In the genomic region with DNA sequence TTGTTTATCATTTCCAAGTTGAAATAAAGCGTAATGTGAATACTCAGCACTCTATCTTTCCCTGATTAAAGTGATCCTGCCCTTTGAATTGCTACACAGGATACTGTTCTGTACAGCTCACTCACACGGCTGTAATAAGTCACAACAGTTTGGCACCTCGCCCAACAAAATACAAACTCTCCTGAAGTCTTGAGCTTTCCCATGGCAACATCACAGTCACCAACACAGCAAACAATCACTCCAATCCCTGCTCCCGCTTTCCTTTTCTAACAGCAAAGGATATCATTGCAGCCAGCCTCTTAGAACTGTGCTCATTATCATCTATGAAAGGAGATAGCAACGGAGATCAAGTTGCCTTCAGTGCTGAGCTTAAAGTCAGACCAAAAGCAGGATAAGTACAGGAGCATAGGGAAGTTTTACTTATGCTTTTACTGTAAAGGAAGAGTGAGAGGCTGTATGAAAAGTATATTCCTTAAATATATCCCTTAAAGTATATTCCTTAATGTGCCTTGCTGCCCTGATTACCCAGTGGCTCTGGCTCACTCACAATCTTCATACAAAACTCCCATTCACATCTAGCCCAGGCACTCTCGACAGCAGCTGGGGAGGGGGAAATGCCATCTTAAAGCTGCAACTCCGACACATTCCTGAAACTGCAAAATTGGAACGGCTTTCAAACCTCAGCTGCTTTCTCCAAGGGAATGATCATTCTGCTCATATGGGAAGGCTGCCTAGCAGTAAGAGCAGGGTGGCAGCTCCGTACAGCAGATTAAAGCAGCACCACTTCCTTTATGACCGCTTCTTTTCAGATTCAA, we compare ENCODE assay signal across 8 cellular contexts. TPM values are rescaled to one million over a fixed set of nuclear protein-coding genes. Genes with fewer than 3 reads are reported as not detected.
DNase-seq lines count a peak whose midpoint lies in the region; ATAC-seq, FAIRE-seq and TF ChIP-seq lines count a peak whose summit lies in the region.

No MANE protein-coding gene starts in this region.

- ATAC-seq in heart left ventricle: peak; percentile 90 to 97 (median 94)
- peak; percentile 88 to 97 (median 96) for ATAC-seq in pancreas

- intact Hi-C loops in heart left ventricle (cut with DNase I): loop anchor here in 3 of 10 donors (2.0 to 10.0 kb wide), 3 partner anchors 35 to 52 kb away; a partner anchor contains a TSS
- intact Hi-C loops in pancreas (cut with DNase I): no loop called here

- peaks cover 9 to 96% (median 54%) of the 10 kb centered on the region in 12 donors for H3K4me1 ChIP-seq in heart left ventricle
- H3K4me1 ChIP-seq in pancreas: peaks cover 14 to 51% (median 17%) of the 10 kb centered on the region in 3 donors

- H3K27me3 ChIP-seq in heart left ventricle (no peaks in the 10 kb centered on the region), pancreas (no peaks in the 10 kb centered on the region)

- FAIRE-seq in pancreas (lab: Jason Lieb, UNC): peak; percentile 87

- TF ChIP-seq CTCF in heart left ventricle (IDR thresholded peaks at IDR 0.05) (no peak), pancreas (IDR thresholded peaks at IDR 0.05) (no peak)

- 13 to 18% (median 13%) methylated on average over 10 of the region's 10 CpGs for WGBS in adipose tissue, 3 donors
- WGBS in heart left ventricle, 4 donors: 4 to 10% (median 6%) methylated on average over 10 of the region's 10 CpGs
- 13 to 17% methylated on average over 10 of the region's 10 CpGs for WGBS in pancreas, 2 donors

- no peaks in the 10 kb centered on the region for H3K36me3 ChIP-seq in heart left ventricle
- H3K36me3 ChIP-seq in pancreas: no peaks in the 10 kb centered on the region

- H3K4me3 ChIP-seq in heart left ventricle (peak overlapping the region in 10 of 12 donors; percentile 13 to 48 (median 35)), pancreas (peak overlapping the region in 1 of 4 donors; percentile 8)

- no peaks in the 10 kb centered on the region for H3K9me3 ChIP-seq in heart left ventricle
- H3K9me3 ChIP-seq in pancreas: no peaks in the 10 kb centered on the region

- H3K27ac ChIP-seq in adipose tissue (ENCODE audit: low read depth, low read length) (peak overlapping the region; percentile 26), heart left ventricle (peak overlapping the region; percentile 34 to 85 (median 76)), pancreas (peak overlapping the region in 3 of 4 donors; percentile 53 to 80 (median 80))

- DNase-seq in DMS79 treated with DMSO at 0.1 percent for 48 hours (lab: John Stamatoyannopoulos, UW) (peak; percentile 97), NCI-H187 treated with DMSO at 0.1 percent for 48 hours (lab: John Stamatoyannopoulos, UW) (peak; percentile 69), heart left ventricle (peak in 4 of 5 donors; percentile 87 to 90 (median 88)), pancreas (peak in 5 of 6 donors; percentile 62 to 86 (median 82)), activated gamma-delta T cell treated with Interleukin-2 at 50 U/mL for 16 hours (no peak), SIG-M5 treated with dmso at 0.1 percent for 504 hours (lab: John Stamatoyannopoulos, UW; ENCODE audit: unreplicated experiment) (no peak), mesenteric fat pad (ENCODE audit: low spot score) (no peak)

- TF ChIP-seq POLR2A in heart left ventricle (IDR thresholded peaks at IDR 0.05): peak in 1 of 2 donors; percentile 24

RNA-seq across cellular contexts. Expression of a gene that starts 35.9 kb away (rescaled TPM):
- polyA plus RNA-seq in adipose tissue (1 to 10 TPM; 1.8 to 8.7 (median 5.4) TPM), heart left ventricle (1 to 10 TPM; 1.3 to 1.8 TPM), pancreas (1 to 10 TPM; 2.4 to 3.2 TPM)
- total RNA-seq in heart left ventricle (10 to 100 TPM in 3 of 9 donors, 1 to 10 TPM in 6; 2.1 to 10.8 (median 6.1) TPM), pancreas (10 to 100 TPM in 1 of 6 donors, 1 to 10 TPM in 5; 3.1 to 11.8 (median 4.9) TPM), mesenteric fat pad (19.9 TPM)

Comparison
In these comparisons a context has a peak if more than half of its experiments do, and no peak if none do; other contexts are left out.
1. DNase-seq: peak in DMS79 treated with DMSO at 0.1 percent for 48 hours (single experiment), NCI-H187 treated with DMSO at 0.1 percent for 48 hours (single experiment), heart left ventricle (4 of 5) and pancreas (5 of 6); none in activated gamma-delta T cell treated with Interleukin-2 at 50 U/mL for 16 hours (single experiment), SIG-M5 treated with dmso at 0.1 percent for 504 hours (single experiment) and mesenteric fat pad (single experiment).
2. H3K27ac ChIP-seq: peak in every context shown above with its lines; median percentile 80 in pancreas; 76 in heart left ventricle; 26 in adipose tissue.